Comparison of ENCODE assay signal across 1 cellular context in the genomic region with DNA sequence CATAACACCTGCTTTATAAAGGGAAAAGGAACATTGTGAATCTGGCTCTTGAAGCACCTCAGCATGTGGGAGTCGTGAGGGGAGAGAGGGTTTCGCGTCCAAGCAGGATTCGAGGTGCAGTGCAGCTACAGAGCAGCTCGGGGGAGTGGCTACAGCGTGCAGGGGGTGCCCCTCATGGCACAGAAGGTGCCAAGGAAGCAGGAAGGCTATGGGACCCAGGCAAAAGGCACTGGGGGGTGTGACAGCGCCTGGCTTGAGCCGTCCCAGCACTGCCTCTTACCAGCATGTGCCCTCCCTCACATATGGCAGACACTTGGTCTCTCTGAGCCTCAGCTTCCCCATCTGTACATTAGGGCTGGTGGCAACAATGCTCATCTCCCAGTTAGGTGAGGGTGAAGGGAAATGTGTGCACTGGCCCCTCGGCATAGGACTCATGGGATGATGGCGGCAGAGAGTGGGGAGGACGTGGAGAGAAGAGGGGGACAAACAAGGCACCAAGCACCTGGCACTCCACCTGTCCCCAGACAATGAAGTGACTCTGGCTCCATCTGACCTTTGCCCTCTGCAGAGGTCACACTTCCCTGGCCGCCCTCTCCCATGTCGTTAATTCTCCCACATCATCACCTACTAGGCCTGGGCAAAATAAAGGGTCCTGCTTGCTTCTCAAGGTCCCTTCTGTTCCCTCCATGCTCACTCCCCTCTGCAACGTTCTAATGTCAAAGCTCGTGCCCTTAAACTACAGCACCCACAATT.
A peak's percentile ranks its signal among the peaks of the same experiment; 100 is the strongest.
TF ChIP-seq lines count a peak whose summit lies in the region.

No MANE protein-coding gene starts in this region.

TF ChIP-seq in K562, 482 proteins besides CTCF, POLR2A, EP300 and RAD21:
- TF ChIP-seq, protein P1, sequence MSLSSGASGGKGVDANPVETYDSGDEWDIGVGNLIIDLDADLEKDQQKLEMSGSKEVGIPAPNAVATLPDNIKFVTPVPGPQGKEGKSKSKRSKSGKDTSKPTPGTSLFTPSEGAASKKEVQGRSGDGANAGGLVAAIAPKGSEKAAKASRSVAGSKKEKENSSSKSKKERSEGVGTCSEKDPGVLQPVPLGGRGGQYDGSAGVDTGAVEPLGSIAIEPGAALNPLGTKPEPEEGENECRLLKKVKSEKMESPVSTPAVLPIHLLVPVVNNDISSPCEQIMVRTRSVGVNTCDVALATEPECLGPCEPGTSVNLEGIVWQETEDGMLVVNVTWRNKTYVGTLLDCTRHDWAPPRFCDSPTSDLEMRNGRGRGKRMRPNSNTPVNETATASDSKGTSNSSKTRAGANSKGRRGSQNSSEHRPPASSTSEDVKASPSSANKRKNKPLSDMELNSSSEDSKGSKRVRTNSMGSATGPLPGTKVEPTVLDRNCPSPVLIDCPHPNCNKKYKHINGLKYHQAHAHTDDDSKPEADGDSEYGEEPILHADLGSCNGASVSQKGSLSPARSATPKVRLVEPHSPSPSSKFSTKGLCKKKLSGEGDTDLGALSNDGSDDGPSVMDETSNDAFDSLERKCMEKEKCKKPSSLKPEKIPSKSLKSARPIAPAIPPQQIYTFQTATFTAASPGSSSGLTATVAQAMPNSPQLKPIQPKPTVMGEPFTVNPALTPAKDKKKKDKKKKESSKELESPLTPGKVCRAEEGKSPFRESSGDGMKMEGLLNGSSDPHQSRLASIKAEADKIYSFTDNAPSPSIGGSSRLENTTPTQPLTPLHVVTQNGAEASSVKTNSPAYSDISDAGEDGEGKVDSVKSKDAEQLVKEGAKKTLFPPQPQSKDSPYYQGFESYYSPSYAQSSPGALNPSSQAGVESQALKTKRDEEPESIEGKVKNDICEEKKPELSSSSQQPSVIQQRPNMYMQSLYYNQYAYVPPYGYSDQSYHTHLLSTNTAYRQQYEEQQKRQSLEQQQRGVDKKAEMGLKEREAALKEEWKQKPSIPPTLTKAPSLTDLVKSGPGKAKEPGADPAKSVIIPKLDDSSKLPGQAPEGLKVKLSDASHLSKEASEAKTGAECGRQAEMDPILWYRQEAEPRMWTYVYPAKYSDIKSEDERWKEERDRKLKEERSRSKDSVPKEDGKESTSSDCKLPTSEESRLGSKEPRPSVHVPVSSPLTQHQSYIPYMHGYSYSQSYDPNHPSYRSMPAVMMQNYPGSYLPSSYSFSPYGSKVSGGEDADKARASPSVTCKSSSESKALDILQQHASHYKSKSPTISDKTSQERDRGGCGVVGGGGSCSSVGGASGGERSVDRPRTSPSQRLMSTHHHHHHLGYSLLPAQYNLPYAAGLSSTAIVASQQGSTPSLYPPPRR (CRISPR knock-in tag; IDR thresholded peaks at IDR 0.05; ENCODE audit: borderline replicate concordance), result no peak
- TF ChIP-seq KDM2B (CRISPR knock-in tag; IDR thresholded peaks at IDR 0.05) (no peak), SNIP1 (IDR thresholded peaks at IDR 0.05; ENCODE audit: low read depth) (no peak), EWSR1 (IDR thresholded peaks at IDR 0.05; ENCODE audit: borderline replicate concordance, low read depth, partially characterized antibody) (no peak), NR2C1 (IDR thresholded peaks at IDR 0.05) (peak; percentile 66), NR2C1 (tag; IDR thresholded peaks at IDR 0.05) (peak; percentile 59), TCF3 (CRISPR knock-in tag; IDR thresholded peaks at IDR 0.05) (no peak), NR2C2 (CRISPR knock-in tag; IDR thresholded peaks at IDR 0.05) (no peak), NR2C2 (tag; IDR thresholded peaks at IDR 0.05) (peak; percentile 58; the same call in 1 of the 2 replicates), ZNF24 (IDR thresholded peaks at IDR 0.05) (no peak), NR2F6 (CRISPR knock-in tag; IDR thresholded peaks at IDR 0.05) (no peak), KDM1A (IDR thresholded peaks at IDR 0.05) (no peak)
- TF ChIP-seq, protein P2, sequence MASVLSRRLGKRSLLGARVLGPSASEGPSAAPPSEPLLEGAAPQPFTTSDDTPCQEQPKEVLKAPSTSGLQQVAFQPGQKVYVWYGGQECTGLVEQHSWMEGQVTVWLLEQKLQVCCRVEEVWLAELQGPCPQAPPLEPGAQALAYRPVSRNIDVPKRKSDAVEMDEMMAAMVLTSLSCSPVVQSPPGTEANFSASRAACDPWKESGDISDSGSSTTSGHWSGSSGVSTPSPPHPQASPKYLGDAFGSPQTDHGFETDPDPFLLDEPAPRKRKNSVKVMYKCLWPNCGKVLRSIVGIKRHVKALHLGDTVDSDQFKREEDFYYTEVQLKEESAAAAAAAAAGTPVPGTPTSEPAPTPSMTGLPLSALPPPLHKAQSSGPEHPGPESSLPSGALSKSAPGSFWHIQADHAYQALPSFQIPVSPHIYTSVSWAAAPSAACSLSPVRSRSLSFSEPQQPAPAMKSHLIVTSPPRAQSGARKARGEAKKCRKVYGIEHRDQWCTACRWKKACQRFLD (CRISPR knock-in tag; IDR thresholded peaks at IDR 0.05), result no peak
- TF ChIP-seq, protein P3, sequence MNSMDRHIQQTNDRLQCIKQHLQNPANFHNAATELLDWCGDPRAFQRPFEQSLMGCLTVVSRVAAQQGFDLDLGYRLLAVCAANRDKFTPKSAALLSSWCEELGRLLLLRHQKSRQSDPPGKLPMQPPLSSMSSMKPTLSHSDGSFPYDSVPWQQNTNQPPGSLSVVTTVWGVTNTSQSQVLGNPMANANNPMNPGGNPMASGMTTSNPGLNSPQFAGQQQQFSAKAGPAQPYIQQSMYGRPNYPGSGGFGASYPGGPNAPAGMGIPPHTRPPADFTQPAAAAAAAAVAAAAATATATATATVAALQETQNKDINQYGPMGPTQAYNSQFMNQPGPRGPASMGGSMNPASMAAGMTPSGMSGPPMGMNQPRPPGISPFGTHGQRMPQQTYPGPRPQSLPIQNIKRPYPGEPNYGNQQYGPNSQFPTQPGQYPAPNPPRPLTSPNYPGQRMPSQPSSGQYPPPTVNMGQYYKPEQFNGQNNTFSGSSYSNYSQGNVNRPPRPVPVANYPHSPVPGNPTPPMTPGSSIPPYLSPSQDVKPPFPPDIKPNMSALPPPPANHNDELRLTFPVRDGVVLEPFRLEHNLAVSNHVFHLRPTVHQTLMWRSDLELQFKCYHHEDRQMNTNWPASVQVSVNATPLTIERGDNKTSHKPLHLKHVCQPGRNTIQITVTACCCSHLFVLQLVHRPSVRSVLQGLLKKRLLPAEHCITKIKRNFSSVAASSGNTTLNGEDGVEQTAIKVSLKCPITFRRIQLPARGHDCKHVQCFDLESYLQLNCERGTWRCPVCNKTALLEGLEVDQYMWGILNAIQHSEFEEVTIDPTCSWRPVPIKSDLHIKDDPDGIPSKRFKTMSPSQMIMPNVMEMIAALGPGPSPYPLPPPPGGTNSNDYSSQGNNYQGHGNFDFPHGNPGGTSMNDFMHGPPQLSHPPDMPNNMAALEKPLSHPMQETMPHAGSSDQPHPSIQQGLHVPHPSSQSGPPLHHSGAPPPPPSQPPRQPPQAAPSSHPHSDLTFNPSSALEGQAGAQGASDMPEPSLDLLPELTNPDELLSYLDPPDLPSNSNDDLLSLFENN (IDR thresholded peaks at IDR 0.05; ENCODE audit: low read depth in 2 of 2, low read length in 2 of 2), result no peak
- TF ChIP-seq, protein P4, sequence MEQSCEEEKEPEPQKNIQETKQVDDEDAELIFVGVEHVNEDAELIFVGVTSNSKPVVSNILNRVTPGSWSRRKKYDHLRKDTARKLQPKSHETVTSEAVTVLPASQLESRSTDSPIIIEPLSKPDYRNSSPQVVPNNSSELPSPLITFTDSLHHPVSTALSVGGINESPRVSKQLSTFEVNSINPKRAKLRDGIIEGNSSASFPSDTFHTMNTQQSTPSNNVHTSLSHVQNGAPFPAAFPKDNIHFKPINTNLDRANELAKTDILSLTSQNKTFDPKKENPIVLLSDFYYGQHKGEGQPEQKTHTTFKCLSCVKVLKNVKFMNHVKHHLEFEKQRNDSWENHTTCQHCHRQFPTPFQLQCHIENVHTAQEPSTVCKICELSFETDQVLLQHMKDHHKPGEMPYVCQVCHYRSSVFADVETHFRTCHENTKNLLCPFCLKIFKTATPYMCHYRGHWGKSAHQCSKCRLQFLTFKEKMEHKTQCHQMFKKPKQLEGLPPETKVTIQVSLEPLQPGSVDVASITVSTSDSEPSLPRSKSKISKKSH (CRISPR knock-in tag; IDR thresholded peaks at IDR 0.05), result no peak
- TF ChIP-seq, protein P5, sequence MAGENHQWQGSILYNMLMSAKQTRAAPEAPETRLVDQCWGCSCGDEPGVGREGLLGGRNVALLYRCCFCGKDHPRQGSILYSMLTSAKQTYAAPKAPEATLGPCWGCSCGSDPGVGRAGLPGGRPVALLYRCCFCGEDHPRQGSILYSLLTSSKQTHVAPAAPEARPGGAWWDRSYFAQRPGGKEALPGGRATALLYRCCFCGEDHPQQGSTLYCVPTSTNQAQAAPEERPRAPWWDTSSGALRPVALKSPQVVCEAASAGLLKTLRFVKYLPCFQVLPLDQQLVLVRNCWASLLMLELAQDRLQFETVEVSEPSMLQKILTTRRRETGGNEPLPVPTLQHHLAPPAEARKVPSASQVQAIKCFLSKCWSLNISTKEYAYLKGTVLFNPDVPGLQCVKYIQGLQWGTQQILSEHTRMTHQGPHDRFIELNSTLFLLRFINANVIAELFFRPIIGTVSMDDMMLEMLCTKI (IDR thresholded peaks at IDR 0.05; ENCODE audit: partially characterized antibody), result no peak
- TF ChIP-seq, protein P6, sequence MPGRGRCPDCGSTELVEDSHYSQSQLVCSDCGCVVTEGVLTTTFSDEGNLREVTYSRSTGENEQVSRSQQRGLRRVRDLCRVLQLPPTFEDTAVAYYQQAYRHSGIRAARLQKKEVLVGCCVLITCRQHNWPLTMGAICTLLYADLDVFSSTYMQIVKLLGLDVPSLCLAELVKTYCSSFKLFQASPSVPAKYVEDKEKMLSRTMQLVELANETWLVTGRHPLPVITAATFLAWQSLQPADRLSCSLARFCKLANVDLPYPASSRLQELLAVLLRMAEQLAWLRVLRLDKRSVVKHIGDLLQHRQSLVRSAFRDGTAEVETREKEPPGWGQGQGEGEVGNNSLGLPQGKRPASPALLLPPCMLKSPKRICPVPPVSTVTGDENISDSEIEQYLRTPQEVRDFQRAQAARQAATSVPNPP (IDR thresholded peaks at IDR 0.05; ENCODE audit: borderline replicate concordance, insufficient read depth, insufficient read length), result no peak
